In genomic region chrX:2521927-2522386, GRCh38 we compare ENCODE assay signal across 12 cellular contexts. TPM values are rescaled to one million over a fixed set of nuclear protein-coding genes. Genes with fewer than 3 reads are reported as not detected.
DNase-seq lines count a peak whose midpoint lies in the region; ATAC-seq, FAIRE-seq and TF ChIP-seq lines count a peak whose summit lies in the region.
"Had no signal": no experiment of that assay in that cellular context is flagged by ENCODE, and none has a peak within 500 bp of the region (broad histone marks: within the 10 kb centered on the region; RNA-seq: fewer than 3 reads in every experiment).

No MANE protein-coding gene starts in this region.

- no peaks in the 10 kb centered on the region for H3K79me2 ChIP-seq in GM12878 (ENCODE audit: control insufficient read depth, insufficient read depth, low read length)

- peak overlapping the region; percentile 81 for H3K4me2 ChIP-seq in GM12878 (ENCODE audit: control insufficient read depth, insufficient read depth)

- FAIRE-seq in GM12878 (lab: Jason Lieb, UNC) (no peak), frontal cortex (lab: Jason Lieb, UNC) (no peak)

- H3K9me3 ChIP-seq in GM12878 (replicated peaks; ENCODE audit: control insufficient read depth, insufficient read depth, low read length) (peaks cover 16% of the 10 kb centered on the region), ovary (no peaks in the 10 kb centered on the region)

- TF ChIP-seq POLR2A in GM12878 (IDR thresholded peaks at IDR 0.05; ENCODE audit: low read depth, low read length) (no peak), ovary (IDR thresholded peaks at IDR 0.05) (no peak)

- in situ Hi-C loops in GM12878 (cut with MboI): loop anchor here (25.0 kb wide), 1 partner anchor 1060 kb away; the partner anchor contains the start of gene ASMTL

- TF ChIP-seq EP300 in GM12878 (IDR thresholded peaks at IDR 0.05; ENCODE audit: borderline replicate concordance in 1 of 2, control insufficient read depth in 1 of 2, low read depth in 2 of 2, low read length in 2 of 2) (no peak; a peak in 1 of 4 replicates), ovary (IDR thresholded peaks at IDR 0.05) (no peak)

- 24% methylated on average over 5 of the region's 6 CpGs for WGBS in GM12878 (ENCODE audit: insufficient coverage, insufficient replicate concordance, low lambda C conversion rate, missing lambda C conversion rate)
- 81 to 84% (median 83%) methylated on average over 6 of the region's 6 CpGs for WGBS in ovary, 3 donors

- TF ChIP-seq CTCF in GM12878 (IDR thresholded peaks at IDR 0.05 in 2 of 3, conservative IDR thresholded peaks at IDR 0.05 in 1 of 3; ENCODE audit: control insufficient read depth in 2 of 3, extremely low read depth in 1 of 3, insufficient read depth in 1 of 3, low read depth in 3 of 3, low read length in 3 of 3): no peak
- no peak for TF ChIP-seq CTCF in ovary (IDR thresholded peaks at IDR 0.05)

- RAD21 ChIA-PET in GM12878 (lab: Charles Lee; ENCODE audit: unreplicated experiment): no interaction called here

- POLR2A ChIA-PET in GM12878 (lab: Charles Lee): no interaction called here

- TF ChIP-seq RAD21 in GM12878 (IDR thresholded peaks at IDR 0.05; ENCODE audit: insufficient read depth, low read depth, low read length): no peak

- SMC1A ChIA-PET in GM12878 (lab: Charles Lee; ENCODE audit: uncharacterized antibody, unreplicated experiment): no interaction called here

- H3K4me1 ChIP-seq in GM12878 (ENCODE audit: control insufficient read depth, insufficient read depth, low read length) (peaks cover 31% of the 10 kb centered on the region), ovary (ENCODE audit: insufficient read depth) (no peaks in the 10 kb centered on the region)

- no TSS peak for BruUV-seq in GM12878 (replicated peaks; lab: Mats Ljungman, UMichigan)

- H4K20me1 ChIP-seq in GM12878 (ENCODE audit: control insufficient read depth, insufficient read depth): no peaks in the 10 kb centered on the region

- peak overlapping the region; percentile 71; the same call in 1 of the 2 replicates for H2AFZ ChIP-seq in GM12878 (ENCODE audit: control insufficient read depth, low read depth, low read length)

- peak overlapping the region; percentile 96 for H3K27ac ChIP-seq in GM12878 (ENCODE audit: control insufficient read depth, insufficient read depth)
- H3K27ac ChIP-seq in ovary: no peak overlapping the region

- intact Hi-C loops in GM12878 (cut with micrococcal nuclease; ENCODE audit: unreplicated experiment): loop anchor here (10.0 kb wide), 1 partner anchor 173 kb away; the partner anchor contains the start of gene CD99
- intact Hi-C loops in left colon (cut with DNase I, micrococcal nuclease): no loop called here
- intact Hi-C loops in head of caudate nucleus (cut with DNase I): no loop called here
- intact Hi-C loops in ovary (cut with DNase I): no loop called here

- no peak for DNase-seq in GM12878 (ENCODE audit: low read depth, low spot score)
- DNase-seq in frontal cortex (ENCODE audit: low spot score in 2 of 2): no peak
- DNase-seq in left colon: no peak
- no peak for DNase-seq in head of caudate nucleus
- DNase-seq in ovary: no peak
- DNase-seq: activated CD8-positive, alpha-beta memory T cell treated with anti-CD3 and anti-CD28 coated beads, Interleukin-2, amount 50 U/mL, for 4 hours; NCI-H2029; PC-3; stimulated activated naive CD4-positive, alpha-beta T cell had no signal

- H3K27me3 ChIP-seq in GM12878 (replicated peaks in 1 of 2; ENCODE audit: control insufficient read depth in 2 of 2, insufficient read depth in 2 of 2, low read length in 1 of 2) (no peaks in the 10 kb centered on the region), ovary (no peaks in the 10 kb centered on the region)

- CTCF ChIA-PET in GM12878 (lab: Yijun Ruan, JAX): no interaction called here

- H3K4me3 ChIP-seq in GM12878: no peak overlapping the region
- no peak overlapping the region for H3K4me3 ChIP-seq in ovary

- H3K9ac ChIP-seq in GM12878 (ENCODE audit: control insufficient read depth, insufficient read depth, low read length): peak overlapping the region; percentile 61

- no peaks in the 10 kb centered on the region for H3K36me3 ChIP-seq in GM12878 (ENCODE audit: control insufficient read depth in 2 of 2, insufficient read depth in 2 of 2, low read length in 1 of 2)
- H3K36me3 ChIP-seq in ovary: no peaks in the 10 kb centered on the region

- ATAC-seq in GM18858 (IDR thresholded peaks at IDR 0.05; ENCODE audit: unreplicated experiment) (peak; percentile 12), GM21515 (IDR thresholded peaks at IDR 0.05; ENCODE audit: unreplicated experiment) (peak; percentile 19), HG03066 (IDR thresholded peaks at IDR 0.05; ENCODE audit: low read depth, unreplicated experiment) (peak; percentile 47), GM12878 (peak; percentile 75), left colon (no peak)
- ATAC-seq: PC-3 had no signal

TF ChIP-seq in GM12878, 131 proteins besides CTCF, POLR2A, EP300 and RAD21 (continues in another document):
- no peak for TF ChIP-seq MTA3 (IDR thresholded peaks at IDR 0.05; ENCODE audit: borderline replicate concordance, low read length)
- TF ChIP-seq RB1 (IDR thresholded peaks at IDR 0.05; ENCODE audit: borderline replicate concordance): no peak
- TF ChIP-seq PKNOX1 (IDR thresholded peaks at IDR 0.05): no peak
- TF ChIP-seq ZNF384 (IDR thresholded peaks at IDR 0.05; ENCODE audit: borderline replicate concordance, low read depth, low read length): peak; percentile 77
- TF ChIP-seq MEF2A (IDR thresholded peaks at IDR 0.05; ENCODE audit: insufficient read depth, low read depth, low read length): no peak
- no peak for TF ChIP-seq ZNF622 (IDR thresholded peaks at IDR 0.05)
- peak; percentile 99 for TF ChIP-seq ATF7 (IDR thresholded peaks at IDR 0.05; ENCODE audit: low read depth)
- 0 out of 2 replicates have a peak, but pooled peaks have one; percentile 19 for TF ChIP-seq PAX5 (IDR thresholded peaks at IDR 0.05; ENCODE audit: borderline replicate concordance, low read depth, low read length)
- no peak for TF ChIP-seq SMARCA5 (IDR thresholded peaks at IDR 0.05)
- TF ChIP-seq CREB1 (IDR thresholded peaks at IDR 0.05; ENCODE audit: low read depth): peak; percentile 69; the same call in 1 of the 2 replicates
- TF ChIP-seq GABPA (IDR thresholded peaks at IDR 0.05; ENCODE audit: low read depth): no peak
- no peak for TF ChIP-seq PML (IDR thresholded peaks at IDR 0.05; ENCODE audit: low read length)
- no peak for TF ChIP-seq BMI1 (IDR thresholded peaks at IDR 0.05; ENCODE audit: borderline replicate concordance)
- 0 out of 2 replicates have a peak, but pooled peaks have one; percentile 21 for TF ChIP-seq CBX5 (IDR thresholded peaks at IDR 0.05; ENCODE audit: low read depth)

RNA-seq across cellular contexts. Expression of gene DHRSX, which starts 21.2 kb away (rescaled TPM):
- 47.4 and 74.2 TPM in 2 replicates for total RNA-seq in GM12878 (2013; cell fraction: nucleolus; rRNA removed)
- total RNA-seq in GM12878 (2014; rRNA removed): 17.6 and 20.7 TPM in 2 replicates
- total RNA-seq in GM12878 (2014; rRNA removed; fragmentation: Illumina TruSeq; extraction: Trizol): 9.0 and 11.3 TPM in 2 replicates
- 22.4 and 22.9 TPM in 2 replicates for total RNA-seq in GM12878 (2021)
- polyA plus RNA-seq in GM12878 (2011; ENCODE audit: low read depth): 9.9 TPM
- 20.8 and 22.0 TPM in 2 replicates for polyA plus RNA-seq in GM12878 (2011; rRNA removed)
- 38.0 and 38.2 TPM in 2 replicates for polyA plus RNA-seq in GM12878 (2011; cell fraction: cytosol; rRNA removed)
- 24.8 TPM in 2 replicates for polyA plus RNA-seq in GM12878 (2011; cell fraction: nucleus; rRNA removed)
- 22.3 and 28.7 TPM in 2 replicates for polyA plus RNA-seq in GM12878 (2012)
- 12.4 and 12.9 TPM in 2 replicates for polyA plus RNA-seq in GM12878 (2014; fragmentation: Illumina TruSeq; extraction: Trizol)
- polyA plus RNA-seq in GM12878 (2014; fragmentation: Nextera tagmentation; extraction: Ambion mirVana): 1 to 10 TPM; 1.7 to 3.3 TPM
- polyA plus RNA-seq in GM12878 (2014; rRNA removed): 15.5 and 18.9 TPM in 2 replicates
- 10 to 100 TPM; 33.5 to 39.5 TPM for polyA plus RNA-seq in GM12878 (2016; fragmentation: Nextera tagmentation; extraction: Ambion mirVana)
- polyA minus RNA-seq in GM12878 (2011; rRNA and poly(A)+ RNA removed): 25.2 and 29.1 TPM in 2 replicates
- 9.5 and 9.8 TPM in 2 replicates for polyA minus RNA-seq in GM12878 (2011; cell fraction: cytosol; rRNA and poly(A)+ RNA removed)
- polyA minus RNA-seq in GM12878 (2011; cell fraction: nucleus; rRNA and poly(A)+ RNA removed): 11.2 and 17.8 TPM in 2 replicates
- 23.2 TPM for total RNA-seq in frontal cortex
- 10 to 100 TPM; 32.2 to 38.1 TPM for total RNA-seq in left colon
- 10 to 100 TPM; 12.2 to 25.9 (median 20.4) TPM for total RNA-seq in ovary
- polyA plus RNA-seq in ovary: 10 to 100 TPM; 19.0 to 23.1 TPM

RNA-seq across cellular contexts. Expression of gene ZBED1, which starts 21.2 kb away (rescaled TPM):
- 44.8 and 56.2 TPM in 2 replicates for total RNA-seq in GM12878 (2013; cell fraction: nucleolus; rRNA removed)
- total RNA-seq in GM12878 (2014; rRNA removed) (45.6 and 48.9 TPM in 2 replicates), GM12878 (2014; rRNA removed; fragmentation: Illumina TruSeq; extraction: Trizol) (33.9 and 40.0 TPM in 2 replicates), GM12878 (2021) (73.6 and 75.5 TPM in 2 replicates), frontal cortex (33.0 TPM), left colon (10 to 100 TPM; 41.5 to 56.3 TPM), ovary (10 to 100 TPM; 23.4 to 39.0 (median 25.9) TPM)
- polyA plus RNA-seq in GM12878 (2011; ENCODE audit: low read depth): 11.5 TPM
- polyA plus RNA-seq in GM12878 (2011; rRNA removed) (24.1 and 32.8 TPM in 2 replicates), GM12878 (2014; fragmentation: Illumina TruSeq; extraction: Trizol) (31.7 and 38.6 TPM in 2 replicates), GM12878 (2014; fragmentation: Nextera tagmentation; extraction: Ambion mirVana) (1 to 10 TPM; 1.9 to 4.8 TPM), GM12878 (2014; rRNA removed) (40.9 and 43.1 TPM in 2 replicates), GM12878 (2016; fragmentation: Nextera tagmentation; extraction: Ambion mirVana) (10 to 100 TPM; 47.6 to 48.3 TPM), ovary (10 to 100 TPM; 26.0 to 28.8 TPM)
- 48.5 and 59.8 TPM in 2 replicates for polyA plus RNA-seq in GM12878 (2011; cell fraction: cytosol; rRNA removed)
- polyA plus RNA-seq in GM12878 (2011; cell fraction: nucleus; rRNA removed): 14.8 and 27.3 TPM in 2 replicates
- polyA plus RNA-seq in GM12878 (2012): 24.7 and 27.0 TPM in 2 replicates
- 36.8 and 71.4 TPM in 2 replicates for polyA minus RNA-seq in GM12878 (2011; rRNA and poly(A)+ RNA removed)
- 37.2 and 39.3 TPM in 2 replicates for polyA minus RNA-seq in GM12878 (2011; cell fraction: cytosol; rRNA and poly(A)+ RNA removed)
- 9.6 and 22.6 TPM in 2 replicates for polyA minus RNA-seq in GM12878 (2011; cell fraction: nucleus; rRNA and poly(A)+ RNA removed)
